In the genomic region with DNA sequence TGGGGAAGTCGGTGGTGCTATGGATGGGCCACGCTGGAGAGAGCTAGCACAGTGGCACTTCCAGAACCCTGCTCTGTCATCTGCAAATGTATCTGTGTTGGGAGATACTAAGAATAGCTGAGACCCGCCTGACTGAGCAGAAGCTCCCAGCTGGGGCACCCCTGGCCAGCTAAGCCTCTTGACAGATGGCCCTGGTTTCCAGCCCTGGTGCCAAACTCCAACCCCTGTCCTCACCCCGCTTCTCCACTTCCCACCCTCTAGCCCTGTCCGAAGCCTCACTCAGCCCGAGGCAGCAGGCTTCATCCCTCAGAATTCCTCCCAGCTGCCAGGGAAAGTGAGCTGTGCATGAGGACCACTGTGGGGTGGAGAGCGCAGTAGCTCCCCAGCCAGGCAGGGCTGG, we compare ENCODE assay signal across 19 cellular contexts.
"Had no signal": no experiment of that assay in that cellular context is flagged by ENCODE, and none has a peak within 500 bp of the region (broad histone marks: within the 10 kb centered on the region; RNA-seq: fewer than 3 reads in every experiment).

No MANE protein-coding gene starts in this region.

- H2AFZ ChIP-seq: hepatocyte had no signal

- H3K79me2 ChIP-seq: hepatocyte had no signal

- H3K27ac Mint-ChIP-seq: activated naive CD4-positive, alpha-beta T cell treated with anti-CD3 and anti-CD28 coated beads, Interleukin-2, amount 50 U/mL, for 24 hours; activated T-cell treated with anti-CD3 and anti-CD28 coated beads, Interleukin-2, amount 50 U/mL, for 72 hours; effector memory CD8-positive, alpha-beta T cell; mesothelial cell of epicardium; nephron progenitor cell; progenitor cell of endocrine pancreas had no signal

- H3K9me3 Mint-ChIP-seq: activated naive CD4-positive, alpha-beta T cell treated with anti-CD3 and anti-CD28 coated beads, Interleukin-2, amount 50 U/mL, for 24 hours; activated T-cell treated with anti-CD3 and anti-CD28 coated beads, Interleukin-2, amount 50 U/mL, for 72 hours; effector memory CD8-positive, alpha-beta T cell; mesothelial cell of epicardium; nephron progenitor cell had no signal

- DNase-seq: activated CD4-positive, alpha-beta T cell treated with anti-CD3 and anti-CD28 coated beads, Interleukin-2, amount 50 U/mL, for 4 hours; activated effector memory CD4-positive, alpha-beta T cell treated with anti-CD3 and anti-CD28 coated beads, Interleukin-2, amount 50 U/mL, for 16 hours; activated T-cell treated with anti-CD3 and anti-CD28 coated beads, Interleukin-2, amount 50 U/mL, for 72 hours; cerebellar nuclear complex; cortex of kidney; effector memory CD8-positive, alpha-beta T cell; nephron progenitor cell; occipital lobe; stimulated activated naive CD8-positive, alpha-beta T cell treated with anti-CD3 and anti-CD28 coated beads, Interleukin-15, Interleukin-2, amounts not matched to agents 100 U/mL and 50 U/mL, for 24 hours; tibial artery had no signal

- H3K4me3 Mint-ChIP-seq: activated naive CD4-positive, alpha-beta T cell treated with anti-CD3 and anti-CD28 coated beads, Interleukin-2, amount 50 U/mL, for 24 hours; activated T-cell treated with anti-CD3 and anti-CD28 coated beads, Interleukin-2, amount 50 U/mL, for 72 hours; effector memory CD8-positive, alpha-beta T cell; mesothelial cell of epicardium; nephron progenitor cell had no signal

- H3K4me3 ChIP-seq: breast epithelium, hepatocyte, skin epidermis, tibial artery had no signal

- H3K36me3 Mint-ChIP-seq: activated naive CD4-positive, alpha-beta T cell treated with anti-CD3 and anti-CD28 coated beads, Interleukin-2, amount 50 U/mL, for 24 hours; mesothelial cell of epicardium had no signal

- ATAC-seq: activated T-cell treated with anti-CD3 and anti-CD28 coated beads, Interleukin-2, amount 50 U/mL, for 72 hours; effector memory CD8-positive, alpha-beta T cell; stimulated activated naive CD8-positive, alpha-beta T cell treated with anti-CD3 and anti-CD28 coated beads, Interleukin-15, Interleukin-2, amounts not matched to agents 100 U/mL and 50 U/mL, for 24 hours had no signal

- H3K4me1 Mint-ChIP-seq: activated naive CD4-positive, alpha-beta T cell treated with anti-CD3 and anti-CD28 coated beads, Interleukin-2, amount 50 U/mL, for 24 hours; mesothelial cell of epicardium; nephron progenitor cell had no signal

- H3K27ac ChIP-seq: breast epithelium, hepatocyte, skin epidermis, tibial artery had no signal

- H3K4me1 ChIP-seq: breast epithelium had no signal

- H3K27me3 ChIP-seq: breast epithelium, tibial artery had no signal

- H3K9me3 ChIP-seq: breast epithelium, tibial artery had no signal

- FAIRE-seq: astrocyte, islet of Langerhans, urothelium cell line had no signal

- H3K36me3 ChIP-seq: breast epithelium, tibial artery had no signal

- H3K4me2 ChIP-seq: hepatocyte had no signal
